Comparison of ENCODE assay signal across 1 cellular context in the genomic region with DNA sequence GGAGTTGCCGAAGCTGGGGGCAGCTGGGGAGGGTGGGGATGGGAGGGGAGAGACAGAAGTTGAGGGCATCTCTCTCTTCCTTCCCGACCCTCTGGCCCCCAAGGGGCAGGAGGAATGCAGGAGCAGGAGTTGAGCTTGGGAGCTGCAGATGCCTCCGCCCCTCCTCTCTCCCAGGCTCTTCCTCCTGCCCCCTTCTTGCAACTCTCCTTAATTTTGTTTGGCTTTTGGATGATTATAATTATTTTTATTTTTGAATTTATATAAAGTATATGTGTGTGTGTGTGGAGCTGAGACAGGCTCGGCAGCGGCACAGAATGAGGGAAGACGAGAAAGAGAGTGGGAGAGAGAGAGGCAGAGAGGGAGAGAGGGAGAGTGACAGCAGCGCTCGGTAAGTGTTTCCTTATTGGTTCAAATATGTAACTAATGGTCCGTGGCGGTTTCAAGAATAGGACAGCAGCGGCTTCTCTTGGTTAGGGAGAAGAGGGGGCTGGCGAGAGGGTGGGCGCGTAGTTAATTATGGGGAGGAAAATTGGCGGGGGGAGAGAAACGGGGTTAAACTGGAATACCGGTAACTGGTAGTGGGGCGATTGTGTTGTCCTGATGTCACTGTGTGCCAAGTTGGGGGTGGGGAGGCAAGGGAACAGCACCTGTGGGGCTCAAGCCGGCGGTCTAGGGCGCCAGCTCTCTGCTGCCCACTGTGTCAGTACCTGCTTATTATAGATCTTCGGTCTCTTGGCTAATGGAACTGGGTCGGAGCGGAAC.
A peak's percentile ranks its signal among the peaks of the same experiment; 100 is the strongest.
TF ChIP-seq lines count a peak whose summit lies in the region.

No MANE protein-coding gene starts in this region.

TF ChIP-seq in HepG2, 621 proteins besides CTCF, POLR2A, EP300 and RAD21:
- TF ChIP-seq, protein P1, sequence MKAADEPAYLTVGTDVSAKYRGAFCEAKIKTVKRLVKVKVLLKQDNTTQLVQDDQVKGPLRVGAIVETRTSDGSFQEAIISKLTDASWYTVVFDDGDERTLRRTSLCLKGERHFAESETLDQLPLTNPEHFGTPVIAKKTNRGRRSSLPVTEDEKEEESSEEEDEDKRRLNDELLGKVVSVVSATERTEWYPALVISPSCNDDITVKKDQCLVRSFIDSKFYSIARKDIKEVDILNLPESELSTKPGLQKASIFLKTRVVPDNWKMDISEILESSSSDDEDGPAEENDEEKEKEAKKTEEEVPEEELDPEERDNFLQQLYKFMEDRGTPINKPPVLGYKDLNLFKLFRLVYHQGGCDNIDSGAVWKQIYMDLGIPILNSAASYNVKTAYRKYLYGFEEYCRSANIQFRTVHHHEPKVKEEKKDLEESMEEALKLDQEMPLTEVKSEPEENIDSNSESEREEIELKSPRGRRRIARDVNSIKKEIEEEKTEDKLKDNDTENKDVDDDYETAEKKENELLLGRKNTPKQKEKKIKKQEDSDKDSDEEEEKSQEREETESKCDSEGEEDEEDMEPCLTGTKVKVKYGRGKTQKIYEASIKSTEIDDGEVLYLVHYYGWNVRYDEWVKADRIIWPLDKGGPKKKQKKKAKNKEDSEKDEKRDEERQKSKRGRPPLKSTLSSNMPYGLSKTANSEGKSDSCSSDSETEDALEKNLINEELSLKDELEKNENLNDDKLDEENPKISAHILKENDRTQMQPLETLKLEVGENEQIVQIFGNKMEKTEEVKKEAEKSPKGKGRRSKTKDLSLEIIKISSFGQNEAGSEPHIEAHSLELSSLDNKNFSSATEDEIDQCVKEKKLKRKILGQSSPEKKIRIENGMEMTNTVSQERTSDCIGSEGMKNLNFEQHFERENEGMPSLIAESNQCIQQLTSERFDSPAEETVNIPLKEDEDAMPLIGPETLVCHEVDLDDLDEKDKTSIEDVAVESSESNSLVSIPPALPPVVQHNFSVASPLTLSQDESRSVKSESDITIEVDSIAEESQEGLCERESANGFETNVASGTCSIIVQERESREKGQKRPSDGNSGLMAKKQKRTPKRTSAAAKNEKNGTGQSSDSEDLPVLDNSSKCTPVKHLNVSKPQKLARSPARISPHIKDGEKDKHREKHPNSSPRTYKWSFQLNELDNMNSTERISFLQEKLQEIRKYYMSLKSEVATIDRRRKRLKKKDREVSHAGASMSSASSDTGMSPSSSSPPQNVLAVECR (CRISPR knock-in tag; IDR thresholded peaks at IDR 0.05; ENCODE audit: borderline replicate concordance) = 0 out of 2 replicates have a peak, but pooled peaks have one; percentile 24
- TF ChIP-seq KMT2B (CRISPR knock-in tag; IDR thresholded peaks at IDR 0.05) (no peak), RBAK (CRISPR knock-in tag; IDR thresholded peaks at IDR 0.05) (no peak), ZNF124 (CRISPR knock-in tag; IDR thresholded peaks at IDR 0.05) (no peak), EZH2 (conservative IDR thresholded peaks at IDR 0.05; ENCODE audit: low read depth, low read length) (peak; percentile 66; the same call in 1 of the 2 replicates), YY1 (IDR thresholded peaks at IDR 0.05; ENCODE audit: insufficient read depth, insufficient replicate concordance, low read depth, low read length) (no peak), ZNF737 (CRISPR knock-in tag; IDR thresholded peaks at IDR 0.05; ENCODE audit: borderline replicate concordance) (no peak)
